12 cellular contexts compared by ENCODE assay signal in genomic region chr2:71631411-71631931, GRCh38.
DNase-seq lines count a peak whose midpoint lies in the region; ATAC-seq and TF ChIP-seq lines count a peak whose summit lies in the region.
"Had no signal": no experiment of that assay in that cellular context is flagged by ENCODE, and none has a peak within 500 bp of the region (broad histone marks: within the 10 kb centered on the region; RNA-seq: fewer than 3 reads in every experiment).

No MANE protein-coding gene starts in this region.

- no peaks in the 10 kb centered on the region for H3K9me3 Mint-ChIP-seq in activated CD8-positive, alpha-beta memory T cell treated with anti-CD3 and anti-CD28 coated beads, Interleukin-2, amount 10 ng/mL, durations not matched to agents 7 days and 5 days (ENCODE audit: low read depth)
- H3K9me3 Mint-ChIP-seq in effector memory CD8-positive, alpha-beta T cell, result no peaks in the 10 kb centered on the region
- H3K9me3 Mint-ChIP-seq: activated T-helper 17 cell treated with anti-CD3 and anti-CD28 coated beads, Interleukin-2, amount 50 U/mL, for 72 hours had no signal

- TF ChIP-seq CTCF in WI38 (IDR thresholded peaks at IDR 0.05; ENCODE audit: low read depth, low read length) (no peak), fibroblast of villous mesenchyme (IDR thresholded peaks at IDR 0.05; ENCODE audit: insufficient read depth, low read depth, low read length) (no peak)

- H3K36me3 Mint-ChIP-seq in activated CD8-positive, alpha-beta memory T cell treated with anti-CD3 and anti-CD28 coated beads, Interleukin-2, amount 10 ng/mL, durations not matched to agents 7 days and 5 days, result peaks cover 2% of the 10 kb centered on the region
- H3K36me3 Mint-ChIP-seq in effector memory CD8-positive, alpha-beta T cell (ENCODE audit: insufficient read depth), result no peaks in the 10 kb centered on the region

- H3K27ac Mint-ChIP-seq in activated CD8-positive, alpha-beta memory T cell treated with anti-CD3 and anti-CD28 coated beads, Interleukin-2, amount 10 ng/mL, durations not matched to agents 7 days and 5 days, result no peak overlapping the region
- H3K27ac Mint-ChIP-seq in effector memory CD8-positive, alpha-beta T cell, result no peak overlapping the region
- H3K27ac Mint-ChIP-seq: activated CD4-positive, alpha-beta T cell treated with anti-CD3 and anti-CD28 coated beads for 36 hours; activated T-helper 17 cell treated with anti-CD3 and anti-CD28 coated beads, Interleukin-2, amount 50 U/mL, for 72 hours had no signal

- no peak for ATAC-seq in activated CD8-positive, alpha-beta memory T cell treated with anti-CD3 and anti-CD28 coated beads, Interleukin-2, amount 10 ng/mL, durations not matched to agents 7 days and 5 days
- no peak for ATAC-seq in effector memory CD8-positive, alpha-beta T cell (replicated peaks)
- ATAC-seq: activated CD4-positive, alpha-beta T cell treated with anti-CD3 and anti-CD28 coated beads for 36 hours; activated T-helper 17 cell treated with anti-CD3 and anti-CD28 coated beads, Interleukin-2, amount 50 U/mL, for 72 hours; heart right ventricle had no signal

- H3K27me3 Mint-ChIP-seq in activated CD8-positive, alpha-beta memory T cell treated with anti-CD3 and anti-CD28 coated beads, Interleukin-2, amount 10 ng/mL, durations not matched to agents 7 days and 5 days, result peaks cover 10% of the 10 kb centered on the region
- H3K27me3 Mint-ChIP-seq in effector memory CD8-positive, alpha-beta T cell, result peaks cover 14 to 26% of the 10 kb centered on the region in 2 donors

- CTCF ChIA-PET in activated CD8-positive, alpha-beta memory T cell treated with anti-CD3 and anti-CD28 coated beads, Interleukin-2, amount 10 ng/mL, durations not matched to agents 7 days and 5 days (lab: Charles Lee), result no interaction called here

- H3K4me3 ChIP-seq in WI38 (ENCODE audit: low read depth, low read length), result peak overlapping the region; percentile 31; the same call in 1 of the 2 replicates
- no peak overlapping the region for H3K4me3 ChIP-seq in fibroblast of villous mesenchyme (ENCODE audit: low read depth, low read length)
- H3K4me3 ChIP-seq: heart right ventricle had no signal

- H3K4me1 Mint-ChIP-seq in activated CD8-positive, alpha-beta memory T cell treated with anti-CD3 and anti-CD28 coated beads, Interleukin-2, amount 10 ng/mL, durations not matched to agents 7 days and 5 days, result no peaks in the 10 kb centered on the region
- H3K4me1 Mint-ChIP-seq in effector memory CD8-positive, alpha-beta T cell (ENCODE audit: low read depth in 2 of 2), result no peaks in the 10 kb centered on the region
- H3K4me1 Mint-ChIP-seq: activated CD4-positive, alpha-beta T cell treated with anti-CD3 and anti-CD28 coated beads for 36 hours; activated T-helper 17 cell treated with anti-CD3 and anti-CD28 coated beads, Interleukin-2, amount 50 U/mL, for 72 hours had no signal

- DNase-seq in H4 (ENCODE audit: low spot score) (peak; percentile 25), fibroblast of villous mesenchyme (ENCODE audit: low read depth) (peak; percentile 7), stromal cell of bone marrow (ENCODE audit: low read depth) (peak; percentile 15), hippocampal formation (lab: John Stamatoyannopoulos, UW) (no peak), inferior parietal cortex (ENCODE audit: extremely low spot score) (no peak)
- no peak for DNase-seq in activated CD8-positive, alpha-beta memory T cell treated with anti-CD3 and anti-CD28 coated beads, Interleukin-2, amount 10 ng/mL, durations not matched to agents 7 days and 5 days
- no peak for DNase-seq in effector memory CD8-positive, alpha-beta T cell
- DNase-seq: activated CD4-positive, alpha-beta T cell treated with anti-CD3 and anti-CD28 coated beads for 36 hours; anterior cingulate cortex; heart right ventricle had no signal

- no peak overlapping the region for H3K4me3 Mint-ChIP-seq in activated CD8-positive, alpha-beta memory T cell treated with anti-CD3 and anti-CD28 coated beads, Interleukin-2, amount 10 ng/mL, durations not matched to agents 7 days and 5 days
- no peak overlapping the region for H3K4me3 Mint-ChIP-seq in effector memory CD8-positive, alpha-beta T cell
- H3K4me3 Mint-ChIP-seq: activated CD4-positive, alpha-beta T cell treated with anti-CD3 and anti-CD28 coated beads for 36 hours; activated T-helper 17 cell treated with anti-CD3 and anti-CD28 coated beads, Interleukin-2, amount 50 U/mL, for 72 hours had no signal

Comparison
In these comparisons a context has a peak if more than half of its experiments do, and no peak if none do; other contexts are left out.
1. DNase-seq: peak in H4 (single experiment), fibroblast of villous mesenchyme (single experiment) and stromal cell of bone marrow (single experiment); none in hippocampal formation (0 of 2), activated CD8-positive, alpha-beta memory T cell treated with anti-CD3 and anti-CD28 coated beads, Interleukin-2, amount 10 ng/mL, durations not matched to agents 7 days and 5 days (single experiment), inferior parietal cortex (single experiment) and effector memory CD8-positive, alpha-beta T cell (0 of 3).